In genomic region chr2:100780203-100781008, GRCh38 we compare ENCODE assay signal across 11 cellular contexts. TPM values are rescaled to one million over a fixed set of nuclear protein-coding genes. Genes with fewer than 3 reads are reported as not detected.
A peak's percentile ranks its signal among the peaks of the same experiment; 100 is the strongest.
DNase-seq lines count a peak whose midpoint lies in the region; ATAC-seq and TF ChIP-seq lines count a peak whose summit lies in the region.
"Had no signal": no experiment of that assay in that cellular context is flagged by ENCODE, and none has a peak within 500 bp of the region (broad histone marks: within the 10 kb centered on the region; RNA-seq: fewer than 3 reads in every experiment).

No MANE protein-coding gene starts in this region.

- no peak for TF ChIP-seq POLR2A in gastroesophageal sphincter (IDR thresholded peaks at IDR 0.05)

- no peaks in the 10 kb centered on the region for H3K36me3 ChIP-seq in gastroesophageal sphincter

- H3K9me3 ChIP-seq in gastroesophageal sphincter: no peaks in the 10 kb centered on the region

- H3K4me1 ChIP-seq in gastroesophageal sphincter: peaks cover 0 to under 1% (median 0%) of the 10 kb centered on the region in 3 donors

- TF ChIP-seq EP300 in gastroesophageal sphincter (IDR thresholded peaks at IDR 0.05): no peak

- no peaks in the 10 kb centered on the region for H3K27me3 ChIP-seq in gastroesophageal sphincter

- H3K27ac ChIP-seq in gastroesophageal sphincter: no peak overlapping the region

- DNase-seq in HT-29 (ENCODE audit: low spot score) (peak; percentile 79), pulmonary artery endothelial cell (ENCODE audit: low read depth, low spot score) (peak; percentile 46), NCI-H2171 (lab: John Stamatoyannopoulos, UW) (no peak), NCI-H2196 (lab: John Stamatoyannopoulos, UW; ENCODE audit: unreplicated experiment) (no peak)
- DNase-seq: activated CD8-positive, alpha-beta memory T cell treated with anti-CD3 and anti-CD28 coated beads, Interleukin-2, amount 50 U/mL, for 4 hours; posterior cingulate gyrus; SHP77 had no signal

- TF ChIP-seq CTCF in gastroesophageal sphincter (IDR thresholded peaks at IDR 0.05): no peak

- H3K4me3 ChIP-seq in gastroesophageal sphincter: no peak overlapping the region

- 74 to 79% methylated on average over 6 of the region's 8 CpGs for WGBS in gastroesophageal sphincter (ENCODE audit: low coverage in 1 of 2), 2 donors

- ATAC-seq in SK-N-SH treated with all-trans-retinoic acid at 6 μM for 48 hours (peak; percentile 62), gastroesophageal sphincter (peak; percentile 73), HG03354 (IDR thresholded peaks at IDR 0.05; ENCODE audit: poor library complexity, severe bottlenecking, unreplicated experiment) (no peak), HG02884 (IDR thresholded peaks at IDR 0.05; ENCODE audit: unreplicated experiment) (no peak)

TF ChIP-seq in SK-N-SH treated with all-trans-retinoic acid at 6 μM for 48 hours, 23 proteins besides CTCF, POLR2A, EP300 and RAD21:
- no peak for TF ChIP-seq ZFP30 (CRISPR knock-in tag; IDR thresholded peaks at IDR 0.05)
- TF ChIP-seq TOX (CRISPR knock-in tag; IDR thresholded peaks at IDR 0.05; ENCODE audit: borderline replicate concordance): no peak
- no peak for TF ChIP-seq CREB5 (CRISPR knock-in tag; IDR thresholded peaks at IDR 0.05; ENCODE audit: low read depth)
- TF ChIP-seq SNAI2 (CRISPR knock-in tag; IDR thresholded peaks at IDR 0.05): no peak
- TF ChIP-seq, protein P1, sequence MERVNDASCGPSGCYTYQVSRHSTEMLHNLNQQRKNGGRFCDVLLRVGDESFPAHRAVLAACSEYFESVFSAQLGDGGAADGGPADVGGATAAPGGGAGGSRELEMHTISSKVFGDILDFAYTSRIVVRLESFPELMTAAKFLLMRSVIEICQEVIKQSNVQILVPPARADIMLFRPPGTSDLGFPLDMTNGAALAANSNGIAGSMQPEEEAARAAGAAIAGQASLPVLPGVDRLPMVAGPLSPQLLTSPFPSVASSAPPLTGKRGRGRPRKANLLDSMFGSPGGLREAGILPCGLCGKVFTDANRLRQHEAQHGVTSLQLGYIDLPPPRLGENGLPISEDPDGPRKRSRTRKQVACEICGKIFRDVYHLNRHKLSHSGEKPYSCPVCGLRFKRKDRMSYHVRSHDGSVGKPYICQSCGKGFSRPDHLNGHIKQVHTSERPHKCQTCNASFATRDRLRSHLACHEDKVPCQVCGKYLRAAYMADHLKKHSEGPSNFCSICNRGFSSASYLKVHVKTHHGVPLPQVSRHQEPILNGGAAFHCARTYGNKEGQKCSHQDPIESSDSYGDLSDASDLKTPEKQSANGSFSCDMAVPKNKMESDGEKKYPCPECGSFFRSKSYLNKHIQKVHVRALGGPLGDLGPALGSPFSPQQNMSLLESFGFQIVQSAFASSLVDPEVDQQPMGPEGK (CRISPR knock-in tag; IDR thresholded peaks at IDR 0.05; ENCODE audit: borderline replicate concordance): no peak
- no peak for TF ChIP-seq ARNTL (CRISPR knock-in tag; IDR thresholded peaks at IDR 0.05; ENCODE audit: borderline replicate concordance, low read depth)
- TF ChIP-seq BACH2 (CRISPR knock-in tag; IDR thresholded peaks at IDR 0.05; ENCODE audit: borderline replicate concordance): no peak

RNA-seq across cellular contexts. Expression of gene NPAS2, which starts 39.5 kb away (rescaled TPM):
- 9.8 and 10.5 TPM in 2 replicates for total RNA-seq in HT-29 (2014; rRNA removed; shearing (Covaris generic))
- total RNA-seq in gastroesophageal sphincter (10 to 100 TPM; 11.8 to 46.5 (median 21.7) TPM), pulmonary artery endothelial cell (9.8 and 21.6 TPM in 2 replicates)

Comparison
In these comparisons a context has a peak if more than half of its experiments do, and no peak if none do; other contexts are left out.
1. DNase-seq: peak in HT-29 (single experiment) and pulmonary artery endothelial cell (single experiment); none in NCI-H2171 (single experiment) and NCI-H2196 (single experiment).
2. ATAC-seq: peak in SK-N-SH treated with all-trans-retinoic acid at 6 μM for 48 hours (single experiment) and gastroesophageal sphincter (single experiment); none in HG03354 (single experiment) and HG02884 (single experiment).